1 cellular context compared by ENCODE assay signal in the genomic region with DNA sequence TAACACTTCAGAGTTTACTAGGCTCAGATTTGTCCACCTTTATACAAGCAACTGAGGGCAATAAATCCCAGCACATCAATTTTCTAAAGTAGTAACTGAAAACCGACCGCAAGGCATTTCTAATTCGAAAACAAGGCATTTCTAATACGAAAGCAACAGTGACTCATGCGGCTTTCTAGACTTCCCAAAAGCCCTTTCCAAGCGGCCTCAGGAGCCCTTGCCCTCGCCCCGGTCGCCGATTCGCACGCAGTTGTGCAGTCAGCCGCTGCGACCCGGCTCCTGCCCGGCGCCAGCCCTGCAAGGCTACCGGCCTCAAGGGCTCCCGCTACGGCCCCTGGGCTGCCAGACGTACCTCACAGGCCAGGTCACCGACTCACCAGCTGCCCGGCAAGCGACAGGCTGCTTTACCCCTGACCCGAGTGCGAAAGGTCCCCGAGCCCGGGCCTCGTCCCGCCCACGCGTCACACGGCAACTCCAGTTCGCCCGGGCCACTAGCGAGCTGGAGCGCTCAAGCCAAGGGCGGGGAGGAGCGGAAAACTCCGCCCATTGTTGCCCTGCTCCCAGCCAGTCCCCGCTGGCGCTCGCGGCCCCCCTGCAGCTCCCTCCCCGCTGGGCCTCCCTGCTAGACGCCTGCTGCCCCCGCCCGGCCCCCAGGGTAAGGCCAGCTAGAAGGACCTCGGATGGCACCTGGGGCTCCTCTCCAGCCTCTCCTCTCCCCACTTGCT.
TF ChIP-seq lines count a peak whose summit lies in the region.

No MANE protein-coding gene starts in this region.

TF ChIP-seq in K562, 482 proteins besides CTCF, POLR2A, EP300 and RAD21 (continued from another document and continues in another):
- peak in 1 of 2 experiments; percentile 95; a peak in 2 of 4 replicates for TF ChIP-seq KDM4B (IDR thresholded peaks at IDR 0.05; ENCODE audit: borderline replicate concordance in 2 of 2, low read depth in 1 of 2)
- TF ChIP-seq, protein P1, sequence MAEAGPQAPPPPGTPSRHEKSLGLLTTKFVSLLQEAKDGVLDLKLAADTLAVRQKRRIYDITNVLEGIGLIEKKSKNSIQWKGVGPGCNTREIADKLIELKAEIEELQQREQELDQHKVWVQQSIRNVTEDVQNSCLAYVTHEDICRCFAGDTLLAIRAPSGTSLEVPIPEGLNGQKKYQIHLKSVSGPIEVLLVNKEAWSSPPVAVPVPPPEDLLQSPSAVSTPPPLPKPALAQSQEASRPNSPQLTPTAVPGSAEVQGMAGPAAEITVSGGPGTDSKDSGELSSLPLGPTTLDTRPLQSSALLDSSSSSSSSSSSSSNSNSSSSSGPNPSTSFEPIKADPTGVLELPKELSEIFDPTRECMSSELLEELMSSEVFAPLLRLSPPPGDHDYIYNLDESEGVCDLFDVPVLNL (CRISPR knock-in tag; IDR thresholded peaks at IDR 0.05; ENCODE audit: low read depth): 0 out of 2 replicates have a peak, but pooled peaks have one; percentile 47
- TF ChIP-seq, protein P2, sequence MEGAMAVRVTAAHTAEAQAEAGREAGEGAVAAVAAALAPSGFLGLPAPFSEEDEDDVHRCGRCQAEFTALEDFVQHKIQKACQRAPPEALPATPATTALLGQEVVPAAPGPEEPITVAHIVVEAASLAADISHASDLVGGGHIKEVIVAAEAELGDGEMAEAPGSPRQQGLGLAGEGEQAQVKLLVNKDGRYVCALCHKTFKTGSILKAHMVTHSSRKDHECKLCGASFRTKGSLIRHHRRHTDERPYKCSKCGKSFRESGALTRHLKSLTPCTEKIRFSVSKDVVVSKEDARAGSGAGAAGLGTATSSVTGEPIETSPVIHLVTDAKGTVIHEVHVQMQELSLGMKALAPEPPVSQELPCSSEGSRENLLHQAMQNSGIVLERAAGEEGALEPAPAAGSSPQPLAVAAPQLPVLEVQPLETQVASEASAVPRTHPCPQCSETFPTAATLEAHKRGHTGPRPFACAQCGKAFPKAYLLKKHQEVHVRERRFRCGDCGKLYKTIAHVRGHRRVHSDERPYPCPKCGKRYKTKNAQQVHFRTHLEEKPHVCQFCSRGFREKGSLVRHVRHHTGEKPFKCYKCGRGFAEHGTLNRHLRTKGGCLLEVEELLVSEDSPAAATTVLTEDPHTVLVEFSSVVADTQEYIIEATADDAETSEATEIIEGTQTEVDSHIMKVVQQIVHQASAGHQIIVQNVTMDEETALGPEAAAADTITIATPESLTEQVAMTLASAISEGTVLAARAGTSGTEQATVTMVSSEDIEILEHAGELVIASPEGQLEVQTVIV (CRISPR knock-in tag; IDR thresholded peaks at IDR 0.05; ENCODE audit: borderline replicate concordance): no peak
- peak; percentile 76 for TF ChIP-seq JUND (IDR thresholded peaks at IDR 0.05; ENCODE audit: borderline replicate concordance, low read depth, low read length)
- TF ChIP-seq JUND (tag; IDR thresholded peaks at IDR 0.05; ENCODE audit: borderline replicate concordance, low read depth, low read length): peak; percentile 64; the same call in 1 of the 3 replicates
- TF ChIP-seq KLF16 (IDR thresholded peaks at IDR 0.05): peak; percentile 67
- peak; percentile 36; the same call in 1 of the 2 replicates for TF ChIP-seq ZNF263 (CRISPR knock-in tag; IDR thresholded peaks at IDR 0.05; ENCODE audit: borderline replicate concordance)
- TF ChIP-seq DIDO1 (tag; IDR thresholded peaks at IDR 0.05; ENCODE audit: low read depth): no peak
- no peak for TF ChIP-seq SAFB2 (IDR thresholded peaks at IDR 0.05; ENCODE audit: borderline replicate concordance, low read depth, low read length, severe bottlenecking)
- peak; percentile 90 for TF ChIP-seq L3MBTL2 (IDR thresholded peaks at IDR 0.05)
- 0 out of 2 replicates have a peak, but pooled peaks have one; percentile 19 for TF ChIP-seq RNF2 (IDR thresholded peaks at IDR 0.05)
- TF ChIP-seq PHF20 (IDR thresholded peaks at IDR 0.05; ENCODE audit: partially characterized antibody): peak; percentile 13
- no peak for TF ChIP-seq ZNF165 (CRISPR knock-in tag; IDR thresholded peaks at IDR 0.05; ENCODE audit: borderline replicate concordance)
- peak in 1 of 2 experiments; percentile 69; a peak in 1 of 4 replicates for TF ChIP-seq TEAD1 (CRISPR knock-in tag; IDR thresholded peaks at IDR 0.05)
- TF ChIP-seq SMARCE1 (IDR thresholded peaks at IDR 0.05): 0 out of 2 replicates have a peak, but pooled peaks have one; percentile 45
- peak; percentile 57; the same call in 1 of the 2 replicates for TF ChIP-seq HDAC2 (IDR thresholded peaks at IDR 0.05)
- TF ChIP-seq, protein P3, sequence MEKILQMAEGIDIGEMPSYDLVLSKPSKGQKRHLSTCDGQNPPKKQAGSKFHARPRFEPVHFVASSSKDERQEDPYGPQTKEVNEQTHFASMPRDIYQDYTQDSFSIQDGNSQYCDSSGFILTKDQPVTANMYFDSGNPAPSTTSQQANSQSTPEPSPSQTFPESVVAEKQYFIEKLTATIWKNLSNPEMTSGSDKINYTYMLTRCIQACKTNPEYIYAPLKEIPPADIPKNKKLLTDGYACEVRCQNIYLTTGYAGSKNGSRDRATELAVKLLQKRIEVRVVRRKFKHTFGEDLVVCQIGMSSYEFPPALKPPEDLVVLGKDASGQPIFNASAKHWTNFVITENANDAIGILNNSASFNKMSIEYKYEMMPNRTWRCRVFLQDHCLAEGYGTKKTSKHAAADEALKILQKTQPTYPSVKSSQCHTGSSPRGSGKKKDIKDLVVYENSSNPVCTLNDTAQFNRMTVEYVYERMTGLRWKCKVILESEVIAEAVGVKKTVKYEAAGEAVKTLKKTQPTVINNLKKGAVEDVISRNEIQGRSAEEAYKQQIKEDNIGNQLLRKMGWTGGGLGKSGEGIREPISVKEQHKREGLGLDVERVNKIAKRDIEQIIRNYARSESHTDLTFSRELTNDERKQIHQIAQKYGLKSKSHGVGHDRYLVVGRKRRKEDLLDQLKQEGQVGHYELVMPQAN (IDR thresholded peaks at IDR 0.05; ENCODE audit: borderline replicate concordance): peak; percentile 80; the same call in 1 of the 2 replicates
- no peak for TF ChIP-seq SIX5 (IDR thresholded peaks at IDR 0.05; ENCODE audit: borderline replicate concordance in 1 of 2, insufficient read depth in 1 of 2, low read depth in 1 of 2, low read length in 2 of 2)
- 0 out of 2 replicates have a peak, but pooled peaks have one; percentile 32 for TF ChIP-seq SMC3 (conservative IDR thresholded peaks at IDR 0.05; ENCODE audit: insufficient read depth, low read depth, low read length)
- 0 out of 2 replicates have a peak, but pooled peaks have one; percentile 13 for TF ChIP-seq CC2D1A (IDR thresholded peaks at IDR 0.05)
- 0 out of 2 replicates have a peak, but pooled peaks have one; percentile 32 for TF ChIP-seq MBD2 (IDR thresholded peaks at IDR 0.05; ENCODE audit: borderline replicate concordance, low read depth)
- no peak for TF ChIP-seq MAFF (IDR thresholded peaks at IDR 0.05; ENCODE audit: low read length)
- no peak for TF ChIP-seq ZEB2 (IDR thresholded peaks at IDR 0.05)
- 0 out of 2 replicates have a peak, but pooled peaks have one; percentile 24 for TF ChIP-seq ZNF384 (IDR thresholded peaks at IDR 0.05; ENCODE audit: low read depth, low read length)
- TF ChIP-seq CREM (IDR thresholded peaks at IDR 0.05; ENCODE audit: low read depth): peak; percentile 72; the same call in 1 of the 2 replicates
- TF ChIP-seq, protein P4, sequence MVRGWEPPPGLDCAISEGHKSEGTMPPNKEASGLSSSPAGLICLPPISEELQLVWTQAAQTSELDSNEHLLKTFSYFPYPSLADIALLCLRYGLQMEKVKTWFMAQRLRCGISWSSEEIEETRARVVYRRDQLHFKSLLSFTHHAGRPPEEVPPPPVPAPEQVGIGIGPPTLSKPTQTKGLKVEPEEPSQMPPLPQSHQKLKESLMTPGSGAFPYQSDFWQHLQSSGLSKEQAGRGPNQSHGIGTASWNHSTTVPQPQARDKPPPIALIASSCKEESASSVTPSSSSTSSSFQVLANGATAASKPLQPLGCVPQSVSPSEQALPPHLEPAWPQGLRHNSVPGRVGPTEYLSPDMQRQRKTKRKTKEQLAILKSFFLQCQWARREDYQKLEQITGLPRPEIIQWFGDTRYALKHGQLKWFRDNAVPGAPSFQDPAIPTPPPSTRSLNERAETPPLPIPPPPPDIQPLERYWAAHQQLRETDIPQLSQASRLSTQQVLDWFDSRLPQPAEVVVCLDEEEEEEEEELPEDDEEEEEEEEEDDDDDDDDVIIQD (CRISPR knock-in tag; IDR thresholded peaks at IDR 0.05): 0 out of 2 replicates have a peak, but pooled peaks have one; percentile 7
- 0 out of 2 replicates have a peak, but pooled peaks have one; percentile 35 for TF ChIP-seq GATAD2A (IDR thresholded peaks at IDR 0.05)
- peak; percentile 87; the same call in 1 of the 2 replicates for TF ChIP-seq HNRNPL (IDR thresholded peaks at IDR 0.05; ENCODE audit: low read depth, low read length)
- TF ChIP-seq, protein P5, sequence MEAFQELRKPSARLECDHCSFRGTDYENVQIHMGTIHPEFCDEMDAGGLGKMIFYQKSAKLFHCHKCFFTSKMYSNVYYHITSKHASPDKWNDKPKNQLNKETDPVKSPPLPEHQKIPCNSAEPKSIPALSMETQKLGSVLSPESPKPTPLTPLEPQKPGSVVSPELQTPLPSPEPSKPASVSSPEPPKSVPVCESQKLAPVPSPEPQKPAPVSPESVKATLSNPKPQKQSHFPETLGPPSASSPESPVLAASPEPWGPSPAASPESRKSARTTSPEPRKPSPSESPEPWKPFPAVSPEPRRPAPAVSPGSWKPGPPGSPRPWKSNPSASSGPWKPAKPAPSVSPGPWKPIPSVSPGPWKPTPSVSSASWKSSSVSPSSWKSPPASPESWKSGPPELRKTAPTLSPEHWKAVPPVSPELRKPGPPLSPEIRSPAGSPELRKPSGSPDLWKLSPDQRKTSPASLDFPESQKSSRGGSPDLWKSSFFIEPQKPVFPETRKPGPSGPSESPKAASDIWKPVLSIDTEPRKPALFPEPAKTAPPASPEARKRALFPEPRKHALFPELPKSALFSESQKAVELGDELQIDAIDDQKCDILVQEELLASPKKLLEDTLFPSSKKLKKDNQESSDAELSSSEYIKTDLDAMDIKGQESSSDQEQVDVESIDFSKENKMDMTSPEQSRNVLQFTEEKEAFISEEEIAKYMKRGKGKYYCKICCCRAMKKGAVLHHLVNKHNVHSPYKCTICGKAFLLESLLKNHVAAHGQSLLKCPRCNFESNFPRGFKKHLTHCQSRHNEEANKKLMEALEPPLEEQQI (IDR thresholded peaks at IDR 0.05): 0 out of 2 replicates have a peak, but pooled peaks have one; percentile 22
- TF ChIP-seq, protein P6, sequence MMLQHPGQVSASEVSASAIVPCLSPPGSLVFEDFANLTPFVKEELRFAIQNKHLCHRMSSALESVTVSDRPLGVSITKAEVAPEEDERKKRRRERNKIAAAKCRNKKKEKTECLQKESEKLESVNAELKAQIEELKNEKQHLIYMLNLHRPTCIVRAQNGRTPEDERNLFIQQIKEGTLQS (IDR thresholded peaks at IDR 0.05): peak; percentile 78
- TF ChIP-seq, protein P6 (CRISPR knock-in tag; conservative IDR thresholded peaks at IDR 0.05): peak; percentile 76; the same call in 1 of the 2 replicates
- no peak for TF ChIP-seq SAFB (IDR thresholded peaks at IDR 0.05; ENCODE audit: borderline replicate concordance, low read depth, low read length)
- TF ChIP-seq, protein P7, sequence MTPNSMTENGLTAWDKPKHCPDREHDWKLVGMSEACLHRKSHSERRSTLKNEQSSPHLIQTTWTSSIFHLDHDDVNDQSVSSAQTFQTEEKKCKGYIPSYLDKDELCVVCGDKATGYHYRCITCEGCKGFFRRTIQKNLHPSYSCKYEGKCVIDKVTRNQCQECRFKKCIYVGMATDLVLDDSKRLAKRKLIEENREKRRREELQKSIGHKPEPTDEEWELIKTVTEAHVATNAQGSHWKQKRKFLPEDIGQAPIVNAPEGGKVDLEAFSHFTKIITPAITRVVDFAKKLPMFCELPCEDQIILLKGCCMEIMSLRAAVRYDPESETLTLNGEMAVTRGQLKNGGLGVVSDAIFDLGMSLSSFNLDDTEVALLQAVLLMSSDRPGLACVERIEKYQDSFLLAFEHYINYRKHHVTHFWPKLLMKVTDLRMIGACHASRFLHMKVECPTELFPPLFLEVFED (CRISPR knock-in tag; conservative IDR thresholded peaks at IDR 0.05): no peak
- TF ChIP-seq, protein P8, sequence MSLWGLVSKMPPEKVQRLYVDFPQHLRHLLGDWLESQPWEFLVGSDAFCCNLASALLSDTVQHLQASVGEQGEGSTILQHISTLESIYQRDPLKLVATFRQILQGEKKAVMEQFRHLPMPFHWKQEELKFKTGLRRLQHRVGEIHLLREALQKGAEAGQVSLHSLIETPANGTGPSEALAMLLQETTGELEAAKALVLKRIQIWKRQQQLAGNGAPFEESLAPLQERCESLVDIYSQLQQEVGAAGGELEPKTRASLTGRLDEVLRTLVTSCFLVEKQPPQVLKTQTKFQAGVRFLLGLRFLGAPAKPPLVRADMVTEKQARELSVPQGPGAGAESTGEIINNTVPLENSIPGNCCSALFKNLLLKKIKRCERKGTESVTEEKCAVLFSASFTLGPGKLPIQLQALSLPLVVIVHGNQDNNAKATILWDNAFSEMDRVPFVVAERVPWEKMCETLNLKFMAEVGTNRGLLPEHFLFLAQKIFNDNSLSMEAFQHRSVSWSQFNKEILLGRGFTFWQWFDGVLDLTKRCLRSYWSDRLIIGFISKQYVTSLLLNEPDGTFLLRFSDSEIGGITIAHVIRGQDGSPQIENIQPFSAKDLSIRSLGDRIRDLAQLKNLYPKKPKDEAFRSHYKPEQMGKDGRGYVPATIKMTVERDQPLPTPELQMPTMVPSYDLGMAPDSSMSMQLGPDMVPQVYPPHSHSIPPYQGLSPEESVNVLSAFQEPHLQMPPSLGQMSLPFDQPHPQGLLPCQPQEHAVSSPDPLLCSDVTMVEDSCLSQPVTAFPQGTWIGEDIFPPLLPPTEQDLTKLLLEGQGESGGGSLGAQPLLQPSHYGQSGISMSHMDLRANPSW (CRISPR knock-in tag; IDR thresholded peaks at IDR 0.05): 0 out of 2 replicates have a peak, but pooled peaks have one; percentile 54
- TF ChIP-seq ZNF766 (CRISPR knock-in tag; conservative IDR thresholded peaks at IDR 0.05): no peak
- TF ChIP-seq NFYB (IDR thresholded peaks at IDR 0.05; ENCODE audit: extremely low read depth, insufficient read length): no peak
- TF ChIP-seq, protein P9, sequence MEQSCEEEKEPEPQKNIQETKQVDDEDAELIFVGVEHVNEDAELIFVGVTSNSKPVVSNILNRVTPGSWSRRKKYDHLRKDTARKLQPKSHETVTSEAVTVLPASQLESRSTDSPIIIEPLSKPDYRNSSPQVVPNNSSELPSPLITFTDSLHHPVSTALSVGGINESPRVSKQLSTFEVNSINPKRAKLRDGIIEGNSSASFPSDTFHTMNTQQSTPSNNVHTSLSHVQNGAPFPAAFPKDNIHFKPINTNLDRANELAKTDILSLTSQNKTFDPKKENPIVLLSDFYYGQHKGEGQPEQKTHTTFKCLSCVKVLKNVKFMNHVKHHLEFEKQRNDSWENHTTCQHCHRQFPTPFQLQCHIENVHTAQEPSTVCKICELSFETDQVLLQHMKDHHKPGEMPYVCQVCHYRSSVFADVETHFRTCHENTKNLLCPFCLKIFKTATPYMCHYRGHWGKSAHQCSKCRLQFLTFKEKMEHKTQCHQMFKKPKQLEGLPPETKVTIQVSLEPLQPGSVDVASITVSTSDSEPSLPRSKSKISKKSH (CRISPR knock-in tag; IDR thresholded peaks at IDR 0.05): no peak
- TF ChIP-seq NELFE (IDR thresholded peaks at IDR 0.05; ENCODE audit: insufficient read depth, insufficient read length): no peak
- TF ChIP-seq CCNT2 (IDR thresholded peaks at IDR 0.05; ENCODE audit: borderline replicate concordance, extremely low read depth, insufficient read length, low read depth, low read length): peak; percentile 96
- TF ChIP-seq MYNN (IDR thresholded peaks at IDR 0.05): peak; percentile 57
- TF ChIP-seq MYNN (CRISPR knock-in tag; IDR thresholded peaks at IDR 0.05): no peak
- peak; percentile 40 for TF ChIP-seq CBFA2T3 (IDR thresholded peaks at IDR 0.05)
- TF ChIP-seq NR4A1 (CRISPR knock-in tag; IDR thresholded peaks at IDR 0.05): no peak
- 0 out of 2 replicates have a peak, but pooled peaks have one; percentile 58 for TF ChIP-seq NR4A1 (tag; IDR thresholded peaks at IDR 0.05)
